In the genomic region with DNA sequence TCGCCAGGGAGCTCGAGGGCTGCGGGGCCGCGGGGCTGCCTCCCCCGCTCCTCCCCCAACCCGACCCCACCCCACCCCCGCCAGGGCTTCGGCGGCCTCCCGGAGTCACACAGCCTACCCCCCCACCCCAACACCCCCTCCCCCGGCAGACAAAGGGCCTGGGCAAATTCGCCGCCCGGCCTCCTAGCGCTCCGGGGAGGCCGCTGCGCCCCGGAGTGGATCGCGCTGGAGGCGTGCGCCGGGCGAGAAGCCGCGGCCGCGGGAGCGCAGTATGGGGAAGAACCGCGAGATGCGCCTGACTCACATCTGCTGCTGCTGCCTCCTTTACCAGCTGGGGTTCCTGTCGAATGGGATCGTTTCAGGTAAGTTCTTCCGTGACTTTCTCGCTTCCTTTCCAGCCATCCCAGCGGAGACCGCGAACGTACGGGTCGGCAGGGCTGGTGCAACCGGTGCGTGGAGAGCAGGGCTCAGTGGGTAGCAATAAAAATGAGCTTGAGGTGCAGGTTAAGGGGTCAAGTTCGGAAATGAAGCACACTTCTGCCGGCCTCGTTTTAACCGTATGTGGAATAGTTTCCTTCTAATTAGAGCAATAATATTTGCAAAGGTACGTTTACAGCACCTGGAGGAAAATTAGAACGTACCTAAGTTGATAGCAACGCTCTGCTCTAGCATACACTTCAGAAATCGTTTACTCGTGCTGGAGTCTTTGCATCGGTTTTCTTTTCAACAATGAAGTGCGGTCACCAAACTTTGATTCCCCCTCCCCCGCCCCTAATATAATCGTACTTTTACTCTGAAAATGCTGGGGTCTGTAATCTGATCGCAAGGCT, we compare ENCODE assay signal across 8 cellular contexts. TPM values are rescaled to one million over a fixed set of nuclear protein-coding genes. Genes with fewer than 3 reads are reported as not detected.
DNase-seq lines count a peak whose midpoint lies in the region; ATAC-seq and TF ChIP-seq lines count a peak whose summit lies in the region.

A gene with protein sequence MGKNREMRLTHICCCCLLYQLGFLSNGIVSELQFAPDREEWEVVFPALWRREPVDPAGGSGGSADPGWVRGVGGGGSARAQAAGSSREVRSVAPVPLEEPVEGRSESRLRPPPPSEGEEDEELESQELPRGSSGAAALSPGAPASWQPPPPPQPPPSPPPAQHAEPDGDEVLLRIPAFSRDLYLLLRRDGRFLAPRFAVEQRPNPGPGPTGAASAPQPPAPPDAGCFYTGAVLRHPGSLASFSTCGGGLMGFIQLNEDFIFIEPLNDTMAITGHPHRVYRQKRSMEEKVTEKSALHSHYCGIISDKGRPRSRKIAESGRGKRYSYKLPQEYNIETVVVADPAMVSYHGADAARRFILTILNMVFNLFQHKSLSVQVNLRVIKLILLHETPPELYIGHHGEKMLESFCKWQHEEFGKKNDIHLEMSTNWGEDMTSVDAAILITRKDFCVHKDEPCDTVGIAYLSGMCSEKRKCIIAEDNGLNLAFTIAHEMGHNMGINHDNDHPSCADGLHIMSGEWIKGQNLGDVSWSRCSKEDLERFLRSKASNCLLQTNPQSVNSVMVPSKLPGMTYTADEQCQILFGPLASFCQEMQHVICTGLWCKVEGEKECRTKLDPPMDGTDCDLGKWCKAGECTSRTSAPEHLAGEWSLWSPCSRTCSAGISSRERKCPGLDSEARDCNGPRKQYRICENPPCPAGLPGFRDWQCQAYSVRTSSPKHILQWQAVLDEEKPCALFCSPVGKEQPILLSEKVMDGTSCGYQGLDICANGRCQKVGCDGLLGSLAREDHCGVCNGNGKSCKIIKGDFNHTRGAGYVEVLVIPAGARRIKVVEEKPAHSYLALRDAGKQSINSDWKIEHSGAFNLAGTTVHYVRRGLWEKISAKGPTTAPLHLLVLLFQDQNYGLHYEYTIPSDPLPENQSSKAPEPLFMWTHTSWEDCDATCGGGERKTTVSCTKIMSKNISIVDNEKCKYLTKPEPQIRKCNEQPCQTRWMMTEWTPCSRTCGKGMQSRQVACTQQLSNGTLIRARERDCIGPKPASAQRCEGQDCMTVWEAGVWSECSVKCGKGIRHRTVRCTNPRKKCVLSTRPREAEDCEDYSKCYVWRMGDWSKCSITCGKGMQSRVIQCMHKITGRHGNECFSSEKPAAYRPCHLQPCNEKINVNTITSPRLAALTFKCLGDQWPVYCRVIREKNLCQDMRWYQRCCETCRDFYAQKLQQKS (plus strand): TSS at position 178 of the 830 bp plus-strand sequence. CDS start 94 bp downstream, at position 272.

- H3F3A ChIP-seq in PC-3 (ENCODE audit: low read length, unreplicated experiment) = no peaks in the 10 kb centered on the region

- ATAC-seq in GM21390 (IDR thresholded peaks at IDR 0.05; ENCODE audit: unreplicated experiment) (peak; percentile 51), PC-3 (peak; percentile 70), right lobe of liver (peak; percentile 39 to 69 (median 48)), thoracic aorta (ENCODE audit: insufficient number of reproducible peaks, low FRiP score, low read depth) (no peak), HG03135 (IDR thresholded peaks at IDR 0.05; ENCODE audit: unreplicated experiment) (no peak)

- intact Hi-C loops in PC-3 (cut with micrococcal nuclease) = no loop called here
- intact Hi-C loops in dorsolateral prefrontal cortex (cut with DNase I) = loop anchor here in 1 of 2 donors (10.0 kb wide), 1 partner anchor 304 kb away; no protein-coding TSS in a partner anchor
- intact Hi-C loops in right lobe of liver (cut with DNase I) = no loop called here

- TF ChIP-seq POLR2A in right lobe of liver (IDR thresholded peaks at IDR 0.05) = no peak

- H3K4me2 ChIP-seq in PC-3 (ENCODE audit: low read length) = peak within 1 kb of the TSS; percentile 78

- no peaks in the 10 kb centered on the region for H4K20me1 ChIP-seq in PC-3 (ENCODE audit: low read length)

- no TSS peak for BruUV-seq in PC-3 (replicated peaks; lab: Mats Ljungman, UMichigan)

- 2% methylated on average over 19 of the region's 60 CpGs for WGBS in right lobe of liver (ENCODE audit: insufficient coverage, low coverage, low lambda C conversion rate, missing lambda C conversion rate)

- H3K4me1 ChIP-seq in PC-3 (ENCODE audit: insufficient read depth, low read length) = no peaks in the 10 kb centered on the region
- H3K4me1 ChIP-seq in right lobe of liver = peaks cover 0 to 13% (median 0%) of the 10 kb centered on the region in 4 donors
- no peaks in the 10 kb centered on the region for H3K4me1 ChIP-seq in thoracic aorta (ENCODE audit: control insufficient read depth in 1 of 2, low read depth in 2 of 2)

- H3K9me2 ChIP-seq in PC-3 (replicated peaks; ENCODE audit: low read length) = no peaks in the 10 kb centered on the region

- DNase-seq in ACHN = peak; percentile 20
- DNase-seq in PC-3 = peak; percentile 21
- peak in 7 of 10 donors; percentile 28 to 65 (median 41) for DNase-seq in dorsolateral prefrontal cortex
- DNase-seq in right lobe of liver = peak in 2 of 3 donors; percentile 28 to 52
- DNase-seq in thoracic aorta (ENCODE audit: low spot score) = no peak
- no peak for DNase-seq in T-helper 9 cell

- H3K27ac ChIP-seq in PC-3 (ENCODE audit: low read length) (no peak within 1 kb of the TSS), dorsolateral prefrontal cortex (peak within 1 kb of the TSS in 48 of 59 donors; percentile 17 to 87 (median 59)), right lobe of liver (no peak within 1 kb of the TSS), thoracic aorta (no peak within 1 kb of the TSS)

- H2AFZ ChIP-seq in PC-3 (ENCODE audit: low read length) = peak within 1 kb of the TSS; percentile 54

- H3K36me3 ChIP-seq in PC-3 (ENCODE audit: low read depth, low read length) (no peaks in the 10 kb centered on the region), right lobe of liver (no peaks in the 10 kb centered on the region), thoracic aorta (no peaks in the 10 kb centered on the region)

- TF ChIP-seq CTCF in PC-3 (conservative IDR thresholded peaks at IDR 0.05; ENCODE audit: low read depth, low read length) = no peak
- TF ChIP-seq CTCF in dorsolateral prefrontal cortex (IDR thresholded peaks at IDR 0.05 in 54 of 56, conservative IDR thresholded peaks at IDR 0.05 in 2 of 56; ENCODE audit: low read depth in 1 of 56, partially characterized antibody in 56 of 56) = peak in 1 of 56 donors; percentile 12
- TF ChIP-seq CTCF in right lobe of liver (IDR thresholded peaks at IDR 0.05) = no peak
- TF ChIP-seq CTCF in thoracic aorta (IDR thresholded peaks at IDR 0.05) = no peak

- H3K4me3 ChIP-seq in PC-3 (ENCODE audit: low read length) (peak within 1 kb of the TSS; percentile 56), dorsolateral prefrontal cortex (peak within 1 kb of the TSS; percentile 46 to 81 (median 67)), right lobe of liver (peak within 1 kb of the TSS; percentile 0 to 37 (median 9)), thoracic aorta (peak within 1 kb of the TSS; percentile 69)

- H3K27me3 ChIP-seq in PC-3 (ENCODE audit: low read length) (peaks cover 54% of the 10 kb centered on the region), dorsolateral prefrontal cortex (peaks cover 0 to 10% (median 0%) of the 10 kb centered on the region in 45 donors), right lobe of liver (peaks cover 4 to 14% of the 10 kb centered on the region in 2 donors), thoracic aorta (replicated peaks; ENCODE audit: insufficient read depth) (no peaks in the 10 kb centered on the region)

- H3K9me3 ChIP-seq in PC-3 (ENCODE audit: low read length) (no peaks in the 10 kb centered on the region), right lobe of liver (no peaks in the 10 kb centered on the region), thoracic aorta (no peaks in the 10 kb centered on the region)

- no peak within 1 kb of the TSS for H3K9ac ChIP-seq in PC-3 (ENCODE audit: low read length)

- in situ Hi-C loops in ACHN (cut with HindIII; ENCODE audit: low pct_ligation_motif_present, low pct_unique_long_range_greater_than_20kb, low sequenced_read_pairs) = no loop called here

- POLR2A ChIA-PET in PC-3 (lab: Charles Lee; ENCODE audit: unreplicated experiment) = no interaction called here

- no peaks in the 10 kb centered on the region for H3K79me2 ChIP-seq in PC-3 (ENCODE audit: low read length)

- CTCF ChIA-PET in PC-3 (lab: Charles Lee) = no interaction called here

RNA-seq across cellular contexts. Expression of the gene that starts here (rescaled TPM):
- not detected in 2 replicates for total RNA-seq in PC-3 (2014; rRNA removed)
- total RNA-seq in dorsolateral prefrontal cortex = 10 to 100 TPM in 84 of 120 experiments, 1 to 10 TPM in 36; 3.3 to 20.2 (median 11.5) TPM
- total RNA-seq in right lobe of liver = not detected
- 1 to 10 TPM in 1 of 2 donors, not detected in 1; 8.0 TPM for total RNA-seq in thoracic aorta

Comparison
In these comparisons a context has a peak if more than half of its experiments do, and no peak if none do; other contexts are left out.
1. Peak in DNase-seq, ATAC-seq, H3K4me3 ChIP-seq and H3K4me2 ChIP-seq in PC-3; RNA of the gene not detected or under 1 TPM.
2. Peak in DNase-seq, ATAC-seq and H3K4me3 ChIP-seq in right lobe of liver; RNA of the gene not detected or under 1 TPM.
3. DNase-seq: peak in ACHN (single experiment) and dorsolateral prefrontal cortex (7 of 10); none in thoracic aorta (single experiment) and T-helper 9 cell (single experiment).
4. H3K27ac ChIP-seq: peak in dorsolateral prefrontal cortex (48 of 59); none in PC-3 (single experiment), right lobe of liver (0 of 3) and thoracic aorta (0 of 2).
5. H3K4me3 ChIP-seq: peak in every context shown above with its lines; median percentile 69 in thoracic aorta; 67 in dorsolateral prefrontal cortex; 56 in PC-3; 9 in right lobe of liver.